Comparison of ENCODE assay signal across 8 cellular contexts in genomic region chr19:35509861-35510625, GRCh38. TPM values are rescaled to one million over a fixed set of nuclear protein-coding genes. Genes with fewer than 3 reads are reported as not detected.
A peak's percentile ranks its signal among the peaks of the same experiment; 100 is the strongest.
DNase-seq lines count a peak whose midpoint lies in the region; ATAC-seq and TF ChIP-seq lines count a peak whose summit lies in the region.

No MANE protein-coding gene starts in this region.

- H3K27me3 Mint-ChIP-seq in activated naive CD8-positive, alpha-beta T cell treated with anti-CD3 and anti-CD28 coated beads, Interleukin-2, amount 10 ng/mL, durations not matched to agents 7 days and 5 days: peaks cover 51% of the 10 kb centered on the region

- CTCF ChIA-PET in GM10248 (lab: Yijun Ruan, JAX): interaction anchor here (0.9 to 8.1 kb wide), 51 partner anchors 8 to 368 kb away, joined by 3 to 126 read pairs (median 5); partner anchors contain the start of genes FFAR1, FFAR2, FXYD7 and USF2

- H3K4me1 ChIP-seq in left ventricle myocardium inferior (peaks cover 17% of the 10 kb centered on the region), prostate gland (replicated peaks) (no peaks in the 10 kb centered on the region), urinary bladder (ENCODE audit: insufficient read depth) (no peaks in the 10 kb centered on the region)

- peak overlapping the region; percentile 52 for H3K4me3 Mint-ChIP-seq in activated naive CD8-positive, alpha-beta T cell treated with anti-CD3 and anti-CD28 coated beads, Interleukin-2, amount 10 ng/mL, durations not matched to agents 7 days and 5 days

- H3K27ac ChIP-seq in left ventricle myocardium inferior (replicated peaks): no peak overlapping the region
- H3K27ac ChIP-seq in prostate gland: peak overlapping the region; percentile 67 to 75
- peak overlapping the region; percentile 63 for H3K27ac ChIP-seq in urinary bladder (ENCODE audit: low read depth)

- H3K9me3 ChIP-seq in left ventricle myocardium inferior (replicated peaks): no peaks in the 10 kb centered on the region
- H3K9me3 ChIP-seq in prostate gland: no peaks in the 10 kb centered on the region

- H3K27ac Mint-ChIP-seq in activated naive CD8-positive, alpha-beta T cell treated with anti-CD3 and anti-CD28 coated beads, Interleukin-2, amount 10 ng/mL, durations not matched to agents 7 days and 5 days: no peak overlapping the region

- no peak for TF ChIP-seq EP300 in Ishikawa (IDR thresholded peaks at IDR 0.05; ENCODE audit: borderline replicate concordance)

- peak; percentile 93 for DNase-seq in GM10248 (ENCODE audit: extremely low spot score)
- peak; percentile 83 for DNase-seq in activated naive CD8-positive, alpha-beta T cell treated with anti-CD3 and anti-CD28 coated beads, Interleukin-2, amount 10 ng/mL, durations not matched to agents 7 days and 5 days
- DNase-seq in left ventricle myocardium inferior: peak; percentile 71
- DNase-seq in prostate gland (ENCODE audit: low spot score): peak; percentile 84
- DNase-seq in T1000 (lab: John Stamatoyannopoulos, UW): no peak

- TF ChIP-seq CTCF in GM10248 (IDR thresholded peaks at IDR 0.05; ENCODE audit: control extremely low read depth, extremely low read depth, low read depth, missing control alignments): peak; percentile 94
- TF ChIP-seq CTCF in left ventricle myocardium inferior (IDR thresholded peaks at IDR 0.05; ENCODE audit: borderline replicate concordance): peak; percentile 95
- peak; percentile 82 to 97 (median 92) for TF ChIP-seq CTCF in prostate gland (IDR thresholded peaks at IDR 0.05)

- H3K36me3 ChIP-seq in left ventricle myocardium inferior (no peaks in the 10 kb centered on the region), prostate gland (no peaks in the 10 kb centered on the region), urinary bladder (ENCODE audit: insufficient read depth) (no peaks in the 10 kb centered on the region)

- H3K9me3 Mint-ChIP-seq in activated naive CD8-positive, alpha-beta T cell treated with anti-CD3 and anti-CD28 coated beads, Interleukin-2, amount 10 ng/mL, durations not matched to agents 7 days and 5 days: no peaks in the 10 kb centered on the region

- intact Hi-C loops in left ventricle myocardium inferior (cut with micrococcal nuclease): no loop called here
- intact Hi-C loops in prostate gland (cut with DNase I): no loop called here

- POLR2A ChIA-PET in GM10248 (lab: Yijun Ruan, JAX): interaction anchor here (0.6 to 1.3 kb wide), 3 partner anchors 19 to 157 kb away, joined by 3 to 4 read pairs (median 4); no protein-coding TSS in a partner anchor
- POLR2A ChIA-PET in activated naive CD8-positive, alpha-beta T cell treated with anti-CD3 and anti-CD28 coated beads, Interleukin-2, amount 10 ng/mL, durations not matched to agents 7 days and 5 days (lab: Charles Lee): interaction anchor here (0.6 kb wide), 1 partner anchor 521 kb away, joined by 4 read pairs; no protein-coding TSS in a partner anchor

- ATAC-seq in SK-N-SH treated with all-trans-retinoic acid at 6 μM for 48 hours: peak; percentile 78
- ATAC-seq in activated naive CD8-positive, alpha-beta T cell treated with anti-CD3 and anti-CD28 coated beads, Interleukin-2, amount 10 ng/mL, durations not matched to agents 7 days and 5 days (ENCODE audit: low read depth): peak; percentile 72

- peak; percentile 67 for TF ChIP-seq RAD21 in Ishikawa (IDR thresholded peaks at IDR 0.05; ENCODE audit: low read depth)

- H3K4me3 ChIP-seq in left ventricle myocardium inferior (peak overlapping the region; percentile 59), prostate gland (peak overlapping the region; percentile 28 to 41), urinary bladder (ENCODE audit: low read depth, low read length) (peak overlapping the region; percentile 38)

- TF ChIP-seq POLR2A in prostate gland (IDR thresholded peaks at IDR 0.05): peak; percentile 64

- H3K4me1 Mint-ChIP-seq in activated naive CD8-positive, alpha-beta T cell treated with anti-CD3 and anti-CD28 coated beads, Interleukin-2, amount 10 ng/mL, durations not matched to agents 7 days and 5 days: peaks cover 7% of the 10 kb centered on the region

- no peaks in the 10 kb centered on the region for H3K36me3 Mint-ChIP-seq in activated naive CD8-positive, alpha-beta T cell treated with anti-CD3 and anti-CD28 coated beads, Interleukin-2, amount 10 ng/mL, durations not matched to agents 7 days and 5 days

- H3K27me3 ChIP-seq in left ventricle myocardium inferior (ENCODE audit: low read depth): peaks cover 89% of the 10 kb centered on the region
- peaks cover 4% of the 10 kb centered on the region for H3K27me3 ChIP-seq in prostate gland (replicated peaks; ENCODE audit: insufficient read depth)

- WGBS in prostate gland: under 1% methylated on average over 39 of the region's 39 CpGs
- 1% methylated on average over 39 of the region's 39 CpGs for WGBS in urinary bladder

TF ChIP-seq in Ishikawa, 13 proteins besides CTCF, POLR2A, EP300 and RAD21 (continues in another document):
- TF ChIP-seq YY1 (IDR thresholded peaks at IDR 0.05; ENCODE audit: low read depth) (peak; percentile 30; the same call in 1 of the 2 replicates), CREB1 (IDR thresholded peaks at IDR 0.05; ENCODE audit: low read depth) (no peak), USF1 (IDR thresholded peaks at IDR 0.05) (no peak), CEBPB (IDR thresholded peaks at IDR 0.05) (no peak), NFIC (IDR thresholded peaks at IDR 0.05) (no peak), TEAD4 (IDR thresholded peaks at IDR 0.05) (peak; percentile 96), EGR1 (IDR thresholded peaks at IDR 0.05) (0 out of 2 replicates have a peak, but pooled peaks have one; percentile 50), TCF12 (IDR thresholded peaks at IDR 0.05; ENCODE audit: low read depth) (0 out of 2 replicates have a peak, but pooled peaks have one; percentile 41)

TF ChIP-seq in SK-N-SH treated with all-trans-retinoic acid at 6 μM for 48 hours, 23 proteins besides CTCF, POLR2A, EP300 and RAD21 (continues in another document):
- TF ChIP-seq CSRNP3 (CRISPR knock-in tag; IDR thresholded peaks at IDR 0.05) (no peak), PPARA (CRISPR knock-in tag; IDR thresholded peaks at IDR 0.05; ENCODE audit: borderline replicate concordance) (no peak), OSR1 (CRISPR knock-in tag; IDR thresholded peaks at IDR 0.05) (no peak), CSDC2 (CRISPR knock-in tag; IDR thresholded peaks at IDR 0.05) (no peak), ZFP30 (CRISPR knock-in tag; IDR thresholded peaks at IDR 0.05) (no peak), TCF4 (CRISPR knock-in tag; IDR thresholded peaks at IDR 0.05; ENCODE audit: borderline replicate concordance) (no peak), PATZ1 (CRISPR knock-in tag; IDR thresholded peaks at IDR 0.05; ENCODE audit: borderline replicate concordance) (no peak), RARB (CRISPR knock-in tag; IDR thresholded peaks at IDR 0.05) (no peak), ZNF565 (CRISPR knock-in tag; conservative IDR thresholded peaks at IDR 0.05; ENCODE audit: low read depth) (no peak)

RNA-seq across cellular contexts. Expression of gene DMKN, which starts 3.4 kb away (rescaled TPM):
- 1 to 10 TPM; 2.5 to 3.5 TPM for total RNA-seq in activated naive CD8-positive, alpha-beta T cell treated with anti-CD3 and anti-CD28 coated beads, Interleukin-2, amount 10 ng/mL, durations not matched to agents 7 days and 5 days
- total RNA-seq in left ventricle myocardium inferior: 7.9 TPM
- 10 to 100 TPM; 50.9 to 80.5 TPM for total RNA-seq in prostate gland
- total RNA-seq in urinary bladder: 10.7 TPM
- polyA plus RNA-seq in urinary bladder: 17.5 TPM

RNA-seq across cellular contexts. Expression of gene SBSN, which starts 18.1 kb away (rescaled TPM):
- not detected for total RNA-seq in activated naive CD8-positive, alpha-beta T cell treated with anti-CD3 and anti-CD28 coated beads, Interleukin-2, amount 10 ng/mL, durations not matched to agents 7 days and 5 days
- not detected for total RNA-seq in left ventricle myocardium inferior
- 1 to 10 TPM in 1 of 2 donors, under 1 TPM in 1; 0.32 to 4.9 TPM for total RNA-seq in prostate gland
- not detected for total RNA-seq in urinary bladder
- 0.15 TPM for polyA plus RNA-seq in urinary bladder

RNA-seq across cellular contexts. Expression of gene KRTDAP, which starts 19.8 kb away (rescaled TPM):
- not detected for total RNA-seq in activated naive CD8-positive, alpha-beta T cell treated with anti-CD3 and anti-CD28 coated beads, Interleukin-2, amount 10 ng/mL, durations not matched to agents 7 days and 5 days
- total RNA-seq in left ventricle myocardium inferior (not detected), prostate gland (10 to 100 TPM in 1 of 2 donors, 1 to 10 TPM in 1; 3.6 to 58.6 TPM), urinary bladder (not detected)
- not detected for polyA plus RNA-seq in urinary bladder

RNA-seq across cellular contexts. Expression of gene GAPDHS, which starts 23.2 kb away (rescaled TPM):
- total RNA-seq in activated naive CD8-positive, alpha-beta T cell treated with anti-CD3 and anti-CD28 coated beads, Interleukin-2, amount 10 ng/mL, durations not matched to agents 7 days and 5 days: not detected
- not detected for total RNA-seq in left ventricle myocardium inferior
- total RNA-seq in prostate gland: 10 to 100 TPM in 1 of 2 donors, not detected in 1; 13.4 TPM
- not detected for total RNA-seq in urinary bladder
- polyA plus RNA-seq in urinary bladder: not detected

RNA-seq across cellular contexts. Expression of gene TMEM147, which starts 35.4 kb away (rescaled TPM):
- 10 to 100 TPM; 37.2 to 38.2 TPM for total RNA-seq in activated naive CD8-positive, alpha-beta T cell treated with anti-CD3 and anti-CD28 coated beads, Interleukin-2, amount 10 ng/mL, durations not matched to agents 7 days and 5 days
- 84.3 TPM for total RNA-seq in left ventricle myocardium inferior
- 100 to 1,000 TPM; 105 to 120 TPM for total RNA-seq in prostate gland
- total RNA-seq in urinary bladder: 57.0 TPM
- polyA plus RNA-seq in urinary bladder: 141 TPM
